In genomic region chr20:13659288-13659687, GRCh38 we compare ENCODE assay signal across 10 cellular contexts. TPM values are rescaled to one million over a fixed set of nuclear protein-coding genes. Genes with fewer than 3 reads are reported as not detected.
A peak's percentile ranks its signal among the peaks of the same experiment; 100 is the strongest.
DNase-seq lines count a peak whose midpoint lies in the region; ATAC-seq and TF ChIP-seq lines count a peak whose summit lies in the region.
"Had no signal": no experiment of that assay in that cellular context is flagged by ENCODE, and none has a peak within 500 bp of the region (broad histone marks: within the 10 kb centered on the region; RNA-seq: fewer than 3 reads in every experiment).

No MANE protein-coding gene starts in this region.

- no peak overlapping the region for H3K4me3 Mint-ChIP-seq in naive thymus-derived CD4-positive, alpha-beta T cell
- no peak overlapping the region for H3K4me3 Mint-ChIP-seq in CD8-positive, alpha-beta memory T cell
- H3K4me3 Mint-ChIP-seq: brain had no signal

- H3K4me3 ChIP-seq in HEK293 (ENCODE audit: low read depth, low read length): no peak overlapping the region
- no peak overlapping the region for H3K4me3 ChIP-seq in naive thymus-derived CD4-positive, alpha-beta T cell (ENCODE audit: low read length)
- no peak overlapping the region for H3K4me3 ChIP-seq in CD8-positive, alpha-beta memory T cell (ENCODE audit: low read length)

- no peak for DNase-seq in naive thymus-derived CD4-positive, alpha-beta T cell
- no peak for DNase-seq in amygdala (lab: John Stamatoyannopoulos, UW)
- DNase-seq in NCI-H524 (lab: John Stamatoyannopoulos, UW): no peak
- no peak for DNase-seq in CD8-positive, alpha-beta memory T cell
- DNase-seq: NCI-H2107, posterior cingulate gyrus had no signal

- no peaks in the 10 kb centered on the region for H3K36me3 ChIP-seq in HEK293 (ENCODE audit: control insufficient read depth in 2 of 2, insufficient read depth in 1 of 2, low read length in 2 of 2)
- no peaks in the 10 kb centered on the region for H3K36me3 ChIP-seq in naive thymus-derived CD4-positive, alpha-beta T cell (ENCODE audit: control insufficient read depth in 2 of 3, insufficient read depth in 3 of 3, low read length in 3 of 3)
- no peaks in the 10 kb centered on the region for H3K36me3 ChIP-seq in CD8-positive, alpha-beta memory T cell (ENCODE audit: insufficient read depth, low read length)

- no peak for TF ChIP-seq CTCF in HEK293 (tag by site-specific recombination; IDR thresholded peaks at IDR 0.05)

- no peaks in the 10 kb centered on the region for H3K36me3 Mint-ChIP-seq in naive thymus-derived CD4-positive, alpha-beta T cell
- H3K36me3 Mint-ChIP-seq in CD8-positive, alpha-beta memory T cell: no peaks in the 10 kb centered on the region
- H3K36me3 Mint-ChIP-seq: brain had no signal

- H3K27ac ChIP-seq in HEK293 (ENCODE audit: extremely low read depth, low read depth, low read length): no peak overlapping the region
- H3K27ac ChIP-seq in naive thymus-derived CD4-positive, alpha-beta T cell (ENCODE audit: low read depth, low read length): no peak overlapping the region
- no peak overlapping the region for H3K27ac ChIP-seq in CD8-positive, alpha-beta memory T cell (ENCODE audit: low read depth, low read length)

- intact Hi-C loops in naive thymus-derived CD4-positive, alpha-beta T cell (cut with micrococcal nuclease): no loop called here

- no peaks in the 10 kb centered on the region for H3K27me3 ChIP-seq in naive thymus-derived CD4-positive, alpha-beta T cell (ENCODE audit: control insufficient read depth in 2 of 2, insufficient read depth in 2 of 2, low read length in 2 of 2)
- H3K27me3 ChIP-seq in CD8-positive, alpha-beta memory T cell (ENCODE audit: insufficient read depth, low read length, poor library complexity, severe bottlenecking): peaks cover 3% of the 10 kb centered on the region

- peaks cover 2% of the 10 kb centered on the region for H3K4me1 ChIP-seq in HEK293 (ENCODE audit: control insufficient read depth, insufficient read depth, low read length)
- no peaks in the 10 kb centered on the region for H3K4me1 ChIP-seq in naive thymus-derived CD4-positive, alpha-beta T cell (ENCODE audit: control insufficient read depth in 2 of 2, insufficient read depth in 2 of 2, low read length in 2 of 2)
- no peaks in the 10 kb centered on the region for H3K4me1 ChIP-seq in CD8-positive, alpha-beta memory T cell (ENCODE audit: insufficient read depth, low read length)

- ATAC-seq in GM18909 (IDR thresholded peaks at IDR 0.05; ENCODE audit: poor library complexity, unreplicated experiment) (peak; percentile 95), HG03378 (IDR thresholded peaks at IDR 0.05; ENCODE audit: unreplicated experiment) (peak; percentile 98)
- ATAC-seq in naive thymus-derived CD4-positive, alpha-beta T cell: peak; percentile 26

- CTCF ChIA-PET in HEK293 (lab: Yijun Ruan, JAX): no interaction called here
- CTCF ChIA-PET in naive thymus-derived CD4-positive, alpha-beta T cell (lab: Charles Lee): no interaction called here
- CTCF ChIA-PET in CD8-positive, alpha-beta memory T cell (lab: Charles Lee): no interaction called here

- H3K27me3 Mint-ChIP-seq in naive thymus-derived CD4-positive, alpha-beta T cell: peaks cover 0 to 28% (median 20%) of the 10 kb centered on the region in 5 donors
- H3K27me3 Mint-ChIP-seq in CD8-positive, alpha-beta memory T cell: peaks cover 8 to 30% of the 10 kb centered on the region in 2 donors

- H3K27ac Mint-ChIP-seq in naive thymus-derived CD4-positive, alpha-beta T cell: no peak overlapping the region
- no peak overlapping the region for H3K27ac Mint-ChIP-seq in CD8-positive, alpha-beta memory T cell
- H3K27ac Mint-ChIP-seq: brain had no signal

- H3K9me3 Mint-ChIP-seq in naive thymus-derived CD4-positive, alpha-beta T cell: no peaks in the 10 kb centered on the region
- H3K9me3 Mint-ChIP-seq in CD8-positive, alpha-beta memory T cell: no peaks in the 10 kb centered on the region

- H3K9me3 ChIP-seq in HEK293 (ENCODE audit: control insufficient read depth, insufficient read depth, low read depth, low read length): no peaks in the 10 kb centered on the region
- H3K9me3 ChIP-seq in naive thymus-derived CD4-positive, alpha-beta T cell (ENCODE audit: control insufficient read depth in 2 of 3, low read length in 3 of 3): no peaks in the 10 kb centered on the region
- no peaks in the 10 kb centered on the region for H3K9me3 ChIP-seq in CD8-positive, alpha-beta memory T cell (ENCODE audit: low read length)

- H3K4me1 Mint-ChIP-seq in naive thymus-derived CD4-positive, alpha-beta T cell: no peaks in the 10 kb centered on the region
- H3K4me1 Mint-ChIP-seq in CD8-positive, alpha-beta memory T cell: no peaks in the 10 kb centered on the region
- H3K4me1 Mint-ChIP-seq: brain had no signal

- POLR2A ChIA-PET in HEK293 (lab: Yijun Ruan, JAX): no interaction called here
- POLR2A ChIA-PET in naive thymus-derived CD4-positive, alpha-beta T cell (lab: Charles Lee): no interaction called here
- POLR2A ChIA-PET in CD8-positive, alpha-beta memory T cell (lab: Charles Lee): no interaction called here

TF ChIP-seq in HEK293, 187 proteins besides CTCF, POLR2A, EP300 and RAD21:
- no peak for TF ChIP-seq REPIN1 (tag by site-specific recombination; IDR thresholded peaks at IDR 0.05; ENCODE audit: low read depth)
- no peak for TF ChIP-seq KLF10 (tag by site-specific recombination; IDR thresholded peaks at IDR 0.05)
- TF ChIP-seq ZSCAN16 (tag by site-specific recombination; IDR thresholded peaks at IDR 0.05): no peak
- 0 out of 2 replicates have a peak, but pooled peaks have one; percentile 9 for TF ChIP-seq ZBTB17 (tag by site-specific recombination; IDR thresholded peaks at IDR 0.05)
- no peak for TF ChIP-seq ZNF555 (tag by site-specific recombination; conservative IDR thresholded peaks at IDR 0.05)

RNA-seq across cellular contexts. Expression of gene TASP1, which starts 20.6 kb away (rescaled TPM):
- 10 to 100 TPM; 10.6 to 14.3 (median 13.3) TPM for total RNA-seq in naive thymus-derived CD4-positive, alpha-beta T cell
- polyA plus RNA-seq in naive thymus-derived CD4-positive, alpha-beta T cell: 10 to 100 TPM; 12.3 to 19.3 TPM
- 10 to 100 TPM; 11.8 to 13.5 TPM for total RNA-seq in CD8-positive, alpha-beta memory T cell
- 14.4 TPM for polyA plus RNA-seq in CD8-positive, alpha-beta memory T cell

Comparison
In these comparisons a context has a peak if more than half of its experiments do, and no peak if none do; other contexts are left out.
1. ATAC-seq: peak in every context shown above with its lines; median percentile 98 in HG03378; 95 in GM18909; 26 in naive thymus-derived CD4-positive, alpha-beta T cell.